ENCODE assay signal across 8 cellular contexts in genomic region chr21:33916200-33916567, GRCh38. TPM values are rescaled to one million over a fixed set of nuclear protein-coding genes. Genes with fewer than 3 reads are reported as not detected.
DNase-seq lines count a peak whose midpoint lies in the region; ATAC-seq and TF ChIP-seq lines count a peak whose summit lies in the region.

No MANE protein-coding gene starts in this region.

- H3K27me3 ChIP-seq in OCI-LY1 (ENCODE audit: insufficient read depth, low read length) = no peaks in the 10 kb centered on the region
- H3K27me3 ChIP-seq in esophagus muscularis mucosa = no peaks in the 10 kb centered on the region
- no peaks in the 10 kb centered on the region for H3K27me3 ChIP-seq in prostate gland (replicated peaks; ENCODE audit: insufficient read depth)

- peak overlapping the region; percentile 69 for H2AFZ ChIP-seq in OCI-LY1 (ENCODE audit: low read length)

- H3K4me1 ChIP-seq in OCI-LY1 (ENCODE audit: insufficient read depth, low read length, severe bottlenecking) (peaks cover 19% of the 10 kb centered on the region), esophagus muscularis mucosa (peaks cover 23 to 30% (median 26%) of the 10 kb centered on the region in 4 donors), prostate gland (replicated peaks) (no peaks in the 10 kb centered on the region)

- peak; percentile 8 for ATAC-seq in GM18505 (IDR thresholded peaks at IDR 0.05; ENCODE audit: unreplicated experiment)
- no peak for ATAC-seq in HG02588 (IDR thresholded peaks at IDR 0.05; ENCODE audit: unreplicated experiment)

- DNase-seq in esophagus muscularis mucosa (ENCODE audit: extremely low spot score) (no peak), prostate gland (ENCODE audit: low spot score) (no peak), NCI-H2029 treated with DMSO at 0.1 percent for 48 hours (lab: John Stamatoyannopoulos, UW) (no peak), erythroblast (lab: John Stamatoyannopoulos, UW) (no peak)
- no peak for DNase-seq in activated effector memory CD4-positive, alpha-beta T cell treated with Interleukin-2 at 50 U/mL for 16 hours

- no peaks in the 10 kb centered on the region for H4K20me1 ChIP-seq in OCI-LY1 (ENCODE audit: insufficient read depth, low read length)

- H3K9me3 ChIP-seq in OCI-LY1 (ENCODE audit: low read length) (no peaks in the 10 kb centered on the region), esophagus muscularis mucosa (no peaks in the 10 kb centered on the region), prostate gland (no peaks in the 10 kb centered on the region)

- H3K4me3 ChIP-seq in OCI-LY1 (ENCODE audit: low read depth, low read length, poor library complexity, severe bottlenecking) (peak overlapping the region; percentile 97), esophagus muscularis mucosa (peak overlapping the region; percentile 61 to 94 (median 88)), prostate gland (peak overlapping the region; percentile 76 to 93)

- WGBS in esophagus muscularis mucosa = 66% methylated on average over 5 of the region's 5 CpGs
- 53% methylated on average over 5 of the region's 5 CpGs for WGBS in prostate gland

- no peak for TF ChIP-seq POLR2A in GM18505 (IDR thresholded peaks at IDR 0.05; ENCODE audit: borderline replicate concordance, extremely low read depth, insufficient read depth, insufficient read length)
- no peak for TF ChIP-seq POLR2A in esophagus muscularis mucosa (IDR thresholded peaks at IDR 0.05; ENCODE audit: low read depth)
- TF ChIP-seq POLR2A in prostate gland (IDR thresholded peaks at IDR 0.05) = no peak
- no peak for TF ChIP-seq POLR2A in erythroblast (IDR thresholded peaks at IDR 0.05; ENCODE audit: low read length)

- peak overlapping the region; percentile 84 for H3K4me2 ChIP-seq in OCI-LY1 (ENCODE audit: low read length)

- no peaks in the 10 kb centered on the region for H3K9me2 ChIP-seq in OCI-LY1 (ENCODE audit: low read depth, low read length)

- TF ChIP-seq CTCF in OCI-LY1 (IDR thresholded peaks at IDR 0.05; ENCODE audit: low read length) = no peak
- no peak for TF ChIP-seq CTCF in esophagus muscularis mucosa (IDR thresholded peaks at IDR 0.05)
- TF ChIP-seq CTCF in prostate gland (IDR thresholded peaks at IDR 0.05) = no peak

- H3K36me3 ChIP-seq in OCI-LY1 (ENCODE audit: insufficient read depth, low read length) (peaks cover 36% of the 10 kb centered on the region), esophagus muscularis mucosa (peaks cover 5 to 24% (median 16%) of the 10 kb centered on the region in 4 donors), prostate gland (no peaks in the 10 kb centered on the region)

- H3F3A ChIP-seq in OCI-LY1 (ENCODE audit: insufficient read depth, low read length) = no peaks in the 10 kb centered on the region

- intact Hi-C loops in esophagus muscularis mucosa (cut with DNase I) = loop anchor here (10.0 kb wide), 1 partner anchor 699 kb away; the partner anchor contains the start of gene RCAN1
- intact Hi-C loops in prostate gland (cut with DNase I) = loop anchor here (10.0 kb wide), 1 partner anchor 699 kb away; the partner anchor contains the start of gene RCAN1

- H3K79me2 ChIP-seq in OCI-LY1 (ENCODE audit: insufficient read depth, low read length) = peaks cover 16% of the 10 kb centered on the region

- peak overlapping the region; percentile 36; the same call in 1 of the 2 replicates for H3K9ac ChIP-seq in OCI-LY1 (ENCODE audit: low read length)

- no peak overlapping the region for H3K27ac ChIP-seq in OCI-LY1 (ENCODE audit: low read depth, low read length, poor library complexity, severe bottlenecking)
- H3K27ac ChIP-seq in esophagus muscularis mucosa (replicated peaks in 1 of 4) = peak overlapping the region; percentile 81 to 93 (median 86)
- H3K27ac ChIP-seq in prostate gland = peak overlapping the region; percentile 9 to 11

- TF ChIP-seq EP300 in esophagus muscularis mucosa (IDR thresholded peaks at IDR 0.05) = no peak

RNA-seq across cellular contexts. Expression of gene ATP5PO, which starts 0.6 kb away (rescaled TPM):
- total RNA-seq in esophagus muscularis mucosa = 100 to 1,000 TPM; 130 to 289 (median 195) TPM
- 100 to 1,000 TPM; 143 to 153 TPM for total RNA-seq in prostate gland
